In genomic region chr3:57228734-57229505, GRCh38 we compare ENCODE assay signal across 8 cellular contexts.
A peak's percentile ranks its signal among the peaks of the same experiment; 100 is the strongest.
DNase-seq lines count a peak whose midpoint lies in the region; ATAC-seq and TF ChIP-seq lines count a peak whose summit lies in the region.

No MANE protein-coding gene starts in this region.

- no peaks in the 10 kb centered on the region for H3K9me3 ChIP-seq in adipocyte (ENCODE audit: control insufficient read depth, low read length)
- no peaks in the 10 kb centered on the region for H3K9me3 ChIP-seq in iPS-20b (ENCODE audit: insufficient read depth, low read depth, low read length)

- peaks cover 29% of the 10 kb centered on the region for H3K4me1 ChIP-seq in adipocyte (ENCODE audit: control insufficient read depth, insufficient read depth, low read length)
- peaks cover 4% of the 10 kb centered on the region; the same call in 1 of the 2 replicates for H3K4me1 ChIP-seq in iPS-20b (ENCODE audit: insufficient read depth, low read length)

- no peaks in the 10 kb centered on the region for H3K27me3 ChIP-seq in GM06990 (replicated peaks; ENCODE audit: control insufficient read depth, insufficient read depth, low read length)
- no peaks in the 10 kb centered on the region for H3K27me3 ChIP-seq in adipocyte (replicated peaks; ENCODE audit: control insufficient read depth, insufficient read depth, low read length)
- H3K27me3 ChIP-seq in iPS-20b (ENCODE audit: insufficient read depth, low read length) = peaks cover 18% of the 10 kb centered on the region

- H3K9me3 Mint-ChIP-seq in stimulated activated naive CD8-positive, alpha-beta T cell treated with anti-CD3 and anti-CD28 coated beads, Interleukin-15, amount 100 ng/mL, for 72 hours = no peaks in the 10 kb centered on the region

- H3K27me3 Mint-ChIP-seq in stimulated activated naive CD8-positive, alpha-beta T cell treated with anti-CD3 and anti-CD28 coated beads, Interleukin-15, amount 100 ng/mL, for 72 hours = no peaks in the 10 kb centered on the region

- H3K36me3 ChIP-seq in GM06990 (ENCODE audit: control insufficient read depth, insufficient read depth, low read length) (no peaks in the 10 kb centered on the region), adipocyte (ENCODE audit: control insufficient read depth, insufficient read depth, low read length, severe bottlenecking) (no peaks in the 10 kb centered on the region), iPS-20b (ENCODE audit: insufficient read depth, low read depth, low read length) (no peaks in the 10 kb centered on the region)

- H3K4me3 ChIP-seq in GM06990 (replicated peaks; ENCODE audit: low read depth, low read length) = peak overlapping the region; percentile 92
- H3K4me3 ChIP-seq in adipocyte (ENCODE audit: low read length) = peak overlapping the region; percentile 97
- peak overlapping the region; percentile 93 for H3K4me3 ChIP-seq in iPS-20b (ENCODE audit: low read length)

- H3K27ac ChIP-seq in iPS-20b (ENCODE audit: low read length) = no peak overlapping the region

- ATAC-seq in stimulated activated naive CD8-positive, alpha-beta T cell treated with anti-CD3 and anti-CD28 coated beads, Interleukin-15, amount 100 ng/mL, for 72 hours = peak; percentile 44
- ATAC-seq in GM19397 (IDR thresholded peaks at IDR 0.05; ENCODE audit: unreplicated experiment) (no peak), GM19467 (IDR thresholded peaks at IDR 0.05; ENCODE audit: unreplicated experiment) (no peak), HG03159 (IDR thresholded peaks at IDR 0.05; ENCODE audit: unreplicated experiment) (no peak)

- peak overlapping the region; percentile 89 to 94 for H3K4me3 Mint-ChIP-seq in stimulated activated naive CD8-positive, alpha-beta T cell treated with anti-CD3 and anti-CD28 coated beads, Interleukin-15, amount 100 ng/mL, for 72 hours

- H3K4me1 Mint-ChIP-seq in stimulated activated naive CD8-positive, alpha-beta T cell treated with anti-CD3 and anti-CD28 coated beads, Interleukin-15, amount 100 ng/mL, for 72 hours = peaks cover 34% of the 10 kb centered on the region

- H3K9ac ChIP-seq in adipocyte (ENCODE audit: low read length) (peak overlapping the region; percentile 87), iPS-20b (ENCODE audit: low read depth, low read length) (no peak overlapping the region; the same call in 1 of the 2 replicates)

- H3K27ac Mint-ChIP-seq in stimulated activated naive CD8-positive, alpha-beta T cell treated with anti-CD3 and anti-CD28 coated beads, Interleukin-15, amount 100 ng/mL, for 72 hours = peak overlapping the region; percentile 71 to 92

- DNase-seq in GM06990 (ENCODE audit: extremely low read depth, insufficient read length) (no peak), LoVo (ENCODE audit: low spot score) (peak; percentile 82), adipocyte (ENCODE audit: low read depth) (peak; percentile 53)
- DNase-seq in stimulated activated naive CD8-positive, alpha-beta T cell treated with anti-CD3 and anti-CD28 coated beads, Interleukin-15, amount 100 ng/mL, for 72 hours = no peak

- no peak for TF ChIP-seq CTCF in GM06990 (IDR thresholded peaks at IDR 0.05; ENCODE audit: insufficient read depth, low read length, poor library complexity, severe bottlenecking)

Comparison
In these comparisons a context has a peak if more than half of its experiments do, and no peak if none do; other contexts are left out.
1. DNase-seq: peak in LoVo (single experiment) and adipocyte (single experiment); none in GM06990 (single experiment) and stimulated activated naive CD8-positive, alpha-beta T cell treated with anti-CD3 and anti-CD28 coated beads, Interleukin-15, amount 100 ng/mL, for 72 hours (0 of 2).
2. Peak in every context shown above with its lines, with median percentiles within 50 percentile points of each other: H3K4me3 ChIP-seq.